12 cellular contexts compared by ENCODE assay signal in the genomic region with DNA sequence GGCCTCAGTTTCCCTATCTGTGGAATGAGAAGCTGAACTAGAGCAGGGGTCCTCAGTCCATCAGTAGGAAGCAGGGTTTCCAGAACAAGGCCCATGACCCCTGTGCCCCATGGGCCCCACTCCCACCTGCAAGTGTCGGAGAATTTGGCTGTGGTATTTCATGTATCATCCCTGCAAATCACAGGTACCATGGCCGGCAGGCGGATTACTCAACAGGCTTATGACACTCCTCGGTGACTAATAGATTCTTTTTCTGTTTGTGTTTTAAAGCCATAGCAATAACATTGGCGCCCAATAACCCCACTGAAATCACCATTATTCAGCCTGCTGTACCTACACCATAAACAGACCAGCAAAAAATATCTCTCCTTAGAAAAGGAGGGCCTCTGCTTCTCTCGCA. TPM values are rescaled to one million over a fixed set of nuclear protein-coding genes. Genes with fewer than 3 reads are reported as not detected.
DNase-seq lines count a peak whose midpoint lies in the region; ATAC-seq, FAIRE-seq and TF ChIP-seq lines count a peak whose summit lies in the region.
"Had no signal": no experiment of that assay in that cellular context is flagged by ENCODE, and none has a peak within 500 bp of the region (broad histone marks: within the 10 kb centered on the region; RNA-seq: fewer than 3 reads in every experiment).

No MANE protein-coding gene starts in this region.

- H2AFZ ChIP-seq in MM.1S (ENCODE audit: low read length) = no peak overlapping the region

- H3K4me1 Mint-ChIP-seq in stimulated activated effector memory CD8-positive, alpha-beta T cell treated with anti-CD3 and anti-CD28 coated beads, Interleukin-12 subunit alpha, Interleukin-12 subunit beta, amount 100 ng/mL, for 72 hours = no peaks in the 10 kb centered on the region

- no peaks in the 10 kb centered on the region for H3K4me1 ChIP-seq in MM.1S (ENCODE audit: low read length)

- no peak for FAIRE-seq in H54 (lab: Jason Lieb, UNC)
- FAIRE-seq: endometrium, GM18507 had no signal

- H3K36me3 ChIP-seq in MM.1S (replicated peaks; ENCODE audit: insufficient read depth, low read length) = no peaks in the 10 kb centered on the region

- no peak overlapping the region for H3K4me3 ChIP-seq in MM.1S (ENCODE audit: low read length)

- no peaks in the 10 kb centered on the region for H3K36me3 Mint-ChIP-seq in stimulated activated effector memory CD8-positive, alpha-beta T cell treated with anti-CD3 and anti-CD28 coated beads, Interleukin-12 subunit alpha, Interleukin-12 subunit beta, amount 100 ng/mL, for 72 hours

- H3K9me3 ChIP-seq in MM.1S (replicated peaks; ENCODE audit: insufficient read depth, low read length) = no peaks in the 10 kb centered on the region

- no peak overlapping the region for H3K4me3 Mint-ChIP-seq in stimulated activated effector memory CD8-positive, alpha-beta T cell treated with anti-CD3 and anti-CD28 coated beads, Interleukin-12 subunit alpha, Interleukin-12 subunit beta, amount 100 ng/mL, for 72 hours

- TF ChIP-seq POLR2A in H54 (IDR thresholded peaks at IDR 0.05; ENCODE audit: low read depth, low read length) = no peak

- no peaks in the 10 kb centered on the region for H3K9me2 ChIP-seq in MM.1S (replicated peaks; ENCODE audit: insufficient read depth, low read length)

- no peak for TF ChIP-seq CTCF in MM.1S (IDR thresholded peaks at IDR 0.05; ENCODE audit: low read length)

- no peaks in the 10 kb centered on the region for H3K79me2 ChIP-seq in MM.1S (ENCODE audit: low read length)

- H3K9ac ChIP-seq in MM.1S (ENCODE audit: low read length) = no peak overlapping the region

- no peaks in the 10 kb centered on the region; the same call in 1 of the 2 replicates for H3K27me3 ChIP-seq in MM.1S (replicated peaks; ENCODE audit: insufficient read depth, low read length)

- H3K9me3 Mint-ChIP-seq in stimulated activated effector memory CD8-positive, alpha-beta T cell treated with anti-CD3 and anti-CD28 coated beads, Interleukin-12 subunit alpha, Interleukin-12 subunit beta, amount 100 ng/mL, for 72 hours = no peaks in the 10 kb centered on the region

- no peaks in the 10 kb centered on the region for H4K20me1 ChIP-seq in MM.1S (ENCODE audit: insufficient read depth, low read length)

- peak; percentile 57 for ATAC-seq in stimulated activated effector memory CD8-positive, alpha-beta T cell treated with anti-CD3 and anti-CD28 coated beads, Interleukin-12 subunit alpha, Interleukin-12 subunit beta, amount 100 ng/mL, for 72 hours
- no peak for ATAC-seq in GM21360 (IDR thresholded peaks at IDR 0.05; ENCODE audit: unreplicated experiment)

- no peak overlapping the region for H3K27ac Mint-ChIP-seq in stimulated activated effector memory CD8-positive, alpha-beta T cell treated with anti-CD3 and anti-CD28 coated beads, Interleukin-12 subunit alpha, Interleukin-12 subunit beta, amount 100 ng/mL, for 72 hours

- H3F3A ChIP-seq in MM.1S (ENCODE audit: insufficient read depth, low read length) = no peaks in the 10 kb centered on the region

- no peak overlapping the region for H3K27ac ChIP-seq in MM.1S (ENCODE audit: low read length)

- no peak overlapping the region for H3K4me2 ChIP-seq in MM.1S (ENCODE audit: low read depth, low read length)

- DNase-seq in H54 (ENCODE audit: insufficient read length, low spot score) (peak; percentile 87), RKO (ENCODE audit: low spot score) (peak; percentile 70), fibroblast of the conjunctiva (ENCODE audit: low read depth) (peak; percentile 52), MM.1S (no peak), ureter (ENCODE audit: low spot score) (no peak)
- DNase-seq in stimulated activated effector memory CD8-positive, alpha-beta T cell treated with anti-CD3 and anti-CD28 coated beads, Interleukin-12 subunit alpha, Interleukin-12 subunit beta, amount 100 ng/mL, for 72 hours (ENCODE audit: low spot score in 2 of 2) = no peak
- DNase-seq in activated effector memory CD4-positive, alpha-beta T cell treated with anti-CD3 and anti-CD28 coated beads, Interleukin-2, amount 50 U/mL, for 16 hours = no peak
- DNase-seq: activated CD8-positive, alpha-beta memory T cell treated with anti-CD3 and anti-CD28 coated beads, Interleukin-2, amount 50 U/mL, for 48 hours; Kasumi-1 had no signal

RNA-seq across cellular contexts. Expression of a gene that starts 60.0 kb away (rescaled TPM):
- total RNA-seq in ureter = 1.7 TPM

Comparison
In these comparisons a context has a peak if more than half of its experiments do, and no peak if none do; other contexts are left out.
1. DNase-seq: peak in H54 (single experiment), RKO (single experiment) and fibroblast of the conjunctiva (single experiment); none in stimulated activated effector memory CD8-positive, alpha-beta T cell treated with anti-CD3 and anti-CD28 coated beads, Interleukin-12 subunit alpha, Interleukin-12 subunit beta, amount 100 ng/mL, for 72 hours (0 of 2), MM.1S (single experiment), ureter (single experiment) and activated effector memory CD4-positive, alpha-beta T cell treated with anti-CD3 and anti-CD28 coated beads, Interleukin-2, amount 50 U/mL, for 16 hours (single experiment).